ENCODE assay signal across 15 cellular contexts in genomic region chr1:178284059-178284458, GRCh38.
DNase-seq lines count a peak whose midpoint lies in the region; ATAC-seq lines count a peak whose summit lies in the region.
"Had no signal": no experiment of that assay in that cellular context is flagged by ENCODE, and none has a peak within 500 bp of the region (broad histone marks: within the 10 kb centered on the region; RNA-seq: fewer than 3 reads in every experiment).

No MANE protein-coding gene starts in this region.

- no peak overlapping the region for H3K4me3 ChIP-seq in ACC112 (ENCODE audit: low read depth, low read length)
- H3K4me3 ChIP-seq: esophagus squamous epithelium, GM23248, psoas muscle had no signal

- DNase-seq in KBM-7: peak; percentile 68
- DNase-seq in SKM-1 (lab: John Stamatoyannopoulos, UW; ENCODE audit: unreplicated experiment): peak; percentile 68
- DNase-seq in epithelial cell of prostate (ENCODE audit: low read depth, low spot score): no peak
- DNase-seq in hippocampal formation (lab: John Stamatoyannopoulos, UW): no peak
- DNase-seq in NCI-H1048 (lab: John Stamatoyannopoulos, UW): no peak
- no peak for DNase-seq in NCI-H2107 treated with DMSO at 0.1 percent for 48 hours (lab: John Stamatoyannopoulos, UW; ENCODE audit: unreplicated experiment)
- DNase-seq: activated CD4-positive, alpha-beta T cell treated with anti-CD3 and anti-CD28 coated beads, Interleukin-2, amount 50 U/mL, for 1 hour; activated T-cell treated with anti-CD3 and anti-CD28 coated beads, Interleukin-2, amount 50 U/mL, for 72 hours; esophagus squamous epithelium; NCI-H1694 treated with DMSO at 0.1 percent for 48 hours; psoas muscle had no signal

- H3K36me3 ChIP-seq in ACC112 (ENCODE audit: insufficient read depth, low read length): peaks cover 12% of the 10 kb centered on the region

- H3K27me3 ChIP-seq in ACC112 (ENCODE audit: insufficient read depth, low read length): no peaks in the 10 kb centered on the region
- H3K27me3 ChIP-seq: esophagus squamous epithelium had no signal

- H3K79me2 ChIP-seq in ACC112 (ENCODE audit: control insufficient read depth, insufficient read depth, low read length, unreplicated experiment): peaks cover 33% of the 10 kb centered on the region

- H2AFZ ChIP-seq in ACC112 (ENCODE audit: low read length, unreplicated experiment): no peak overlapping the region
- H2AFZ ChIP-seq: GM23248 had no signal

- ATAC-seq in GM18909 (IDR thresholded peaks at IDR 0.05; ENCODE audit: poor library complexity, unreplicated experiment): no peak
- ATAC-seq: activated T-cell treated with anti-CD3 and anti-CD28 coated beads, Interleukin-2, amount 50 U/mL, for 72 hours; psoas muscle; stimulated activated effector memory CD8-positive, alpha-beta T cell treated with anti-CD3 and anti-CD28 coated beads, Interleukin-12 subunit alpha, Interleukin-12 subunit beta, amount 100 ng/mL, for 72 hours had no signal

- peaks cover 45% of the 10 kb centered on the region for H3K4me1 ChIP-seq in ACC112 (ENCODE audit: control insufficient read depth, insufficient read depth, low read length, unreplicated experiment)
- H3K4me1 ChIP-seq: psoas muscle had no signal

- in situ Hi-C loops in KBM-7 (cut with MboI; ENCODE audit: low pct_unique_long_range_greater_than_20kb, low sequenced_read_pairs): loop anchor here (25.0 kb wide), 1 partner anchor 222 kb away; no protein-coding TSS in a partner anchor

- H3K27ac ChIP-seq in ACC112 (ENCODE audit: low read depth, low read length) (peak overlapping the region; percentile 81), epithelial cell of prostate (peak overlapping the region; percentile 52)
- H3K27ac ChIP-seq: esophagus squamous epithelium, psoas muscle had no signal

Comparison
In these comparisons a context has a peak if more than half of its experiments do, and no peak if none do; other contexts are left out.
1. DNase-seq: peak in KBM-7 (single experiment) and SKM-1 (single experiment); none in epithelial cell of prostate (single experiment), hippocampal formation (0 of 2), NCI-H1048 (single experiment) and NCI-H2107 treated with DMSO at 0.1 percent for 48 hours (single experiment).